ENCODE assay signal across 15 cellular contexts in genomic region chr20:6489361-6490154, GRCh38.
DNase-seq lines count a peak whose midpoint lies in the region; ATAC-seq, FAIRE-seq and TF ChIP-seq lines count a peak whose summit lies in the region.
"Had no signal": no experiment of that assay in that cellular context is flagged by ENCODE, and none has a peak within 500 bp of the region (broad histone marks: within the 10 kb centered on the region; RNA-seq: fewer than 3 reads in every experiment).

No MANE protein-coding gene starts in this region.

- no peak for TF ChIP-seq CTCF in IMR-90 (conservative IDR thresholded peaks at IDR 0.05; ENCODE audit: low read depth, low read length)
- TF ChIP-seq CTCF in bronchial epithelial cell (IDR thresholded peaks at IDR 0.05; ENCODE audit: insufficient read depth, low read length, severe bottlenecking), result no peak
- no peak for TF ChIP-seq CTCF in brain microvascular endothelial cell (IDR thresholded peaks at IDR 0.05; ENCODE audit: low read depth, low read length, missing control alignments)
- TF ChIP-seq CTCF in uterus (IDR thresholded peaks at IDR 0.05), result no peak

- WGBS in IMR-90 (ENCODE audit: extremely low coverage in 2 of 2, insufficient read length in 1 of 2), 2 experiments, result 47% methylated on average over 7 of the region's 16 CpGs; no CpG with 5 or more reads in 1 of the 2 experiments

- intact Hi-C loops in IMR-90 (cut with micrococcal nuclease) (no loop called here), uterus (cut with DNase I; ENCODE audit: low total_unique reads) (no loop called here)

- H3K4me1 ChIP-seq in IMR-90 (ENCODE audit: control insufficient read depth, insufficient read depth, low read length) (no peaks in the 10 kb centered on the region), uterus (no peaks in the 10 kb centered on the region)
- H3K4me1 ChIP-seq: tibial artery had no signal

- no peaks in the 10 kb centered on the region for H3K79me1 ChIP-seq in IMR-90 (ENCODE audit: low read depth in 1 of 2, low read length in 2 of 2)

- no peak overlapping the region for H3K9ac ChIP-seq in IMR-90 (ENCODE audit: low read depth, low read length)

- no peak for TF ChIP-seq RAD21 in IMR-90 (IDR thresholded peaks at IDR 0.05; ENCODE audit: low read length)

- POLR2A ChIA-PET in IMR-90 (lab: Charles Lee; ENCODE audit: unreplicated experiment), result no interaction called here

- H3K18ac ChIP-seq in IMR-90 (ENCODE audit: low read depth, low read length), result no peak overlapping the region

- no peak overlapping the region for H3K4me3 ChIP-seq in IMR-90 (ENCODE audit: insufficient read depth, low read depth, low read length)
- H3K4me3 ChIP-seq in bronchial epithelial cell (ENCODE audit: low read depth, low read length), result no peak overlapping the region
- no peak overlapping the region for H3K4me3 ChIP-seq in brain microvascular endothelial cell (ENCODE audit: low read depth, low read length)
- H3K4me3 ChIP-seq in uterus, result no peak overlapping the region
- H3K4me3 ChIP-seq: ovary, tibial artery had no signal

- H2AK9ac ChIP-seq in IMR-90 (replicated peaks; ENCODE audit: low read depth, low read length, poor library complexity), result no peak overlapping the region

- FAIRE-seq in bronchial epithelial cell (lab: Jason Lieb, UNC) (no peak), RCC 7860 (lab: Jason Lieb, UNC) (no peak)
- FAIRE-seq: frontal cortex had no signal

- BruUV-seq in IMR-90 (replicated peaks; lab: Mats Ljungman, UMichigan), result no TSS peak

- H4K8ac ChIP-seq in IMR-90 (ENCODE audit: low read depth in 2 of 2, low read length in 2 of 2), result no peak overlapping the region

- no peak overlapping the region for H3K23ac ChIP-seq in IMR-90 (ENCODE audit: low read depth, low read length)

- in situ Hi-C loops in IMR-90 (cut with MboI; ENCODE audit: low sequenced_read_pairs) (no loop called here), brain microvascular endothelial cell (cut with HindIII; ENCODE audit: low pct_ligation_motif_present, low sequenced_read_pairs) (no loop called here)

- no peak overlapping the region for H2BK120ac ChIP-seq in IMR-90 (ENCODE audit: low read depth, low read length)

- H2BK5ac ChIP-seq in IMR-90 (ENCODE audit: low read depth, low read length, poor library complexity, severe bottlenecking), result no peak overlapping the region

- H3K9me3 ChIP-seq in IMR-90 (ENCODE audit: control insufficient read depth, insufficient read depth, low read length) (no peaks in the 10 kb centered on the region), uterus (no peaks in the 10 kb centered on the region)
- H3K9me3 ChIP-seq: ovary, tibial artery had no signal

- peaks cover 0 to 3% (median 0%) of the 10 kb centered on the region in 3 donors for H3K36me3 Mint-ChIP-seq in immature natural killer cell
- H3K36me3 Mint-ChIP-seq: activated naive CD4-positive, alpha-beta T cell treated with anti-CD3 and anti-CD28 coated beads, Interleukin-2, amount 10 ng/mL, durations not matched to agents 7 days and 5 days had no signal

- no peak overlapping the region for H3K4ac ChIP-seq in IMR-90 (ENCODE audit: low read depth, low read length)

- no peak overlapping the region for H3K14ac ChIP-seq in IMR-90 (replicated peaks; ENCODE audit: low read depth, low read length)

- H4K5ac ChIP-seq in IMR-90 (ENCODE audit: low read depth, low read length), result no peak overlapping the region

- H2BK15ac ChIP-seq in IMR-90 (ENCODE audit: low read depth, low read length), result no peak overlapping the region

- TF ChIP-seq POLR2A in IMR-90 (IDR thresholded peaks at IDR 0.05; ENCODE audit: low read depth, low read length) (no peak), uterus (IDR thresholded peaks at IDR 0.05) (no peak)

- H3K56ac ChIP-seq in IMR-90 (ENCODE audit: extremely low read depth, insufficient read depth, low read length), result no peak overlapping the region

- DNase-seq in AG08395 (ENCODE audit: low spot score) (peak; percentile 3), IMR-90 (no peak), NCI-H69 (lab: John Stamatoyannopoulos, UW) (peak; percentile 84), bronchial epithelial cell (ENCODE audit: low read depth) (peak; percentile 65), brain microvascular endothelial cell (no peak), immature natural killer cell (no peak), uterus (no peak), RCC 7860 (ENCODE audit: low spot score) (no peak)
- DNase-seq: activated naive CD4-positive, alpha-beta T cell treated with anti-CD3 and anti-CD28 coated beads, Interleukin-2, amount 10 ng/mL, durations not matched to agents 7 days and 5 days; effector memory CD8-positive, alpha-beta T cell; HCEC 1CT; ovary; SW 1271; tibial artery had no signal

- H2AFZ ChIP-seq in IMR-90 (replicated peaks; ENCODE audit: low read length, poor library complexity), result no peak overlapping the region

- H3K36me3 ChIP-seq in IMR-90 (ENCODE audit: control insufficient read depth, insufficient read depth, low read length) (no peaks in the 10 kb centered on the region), bronchial epithelial cell (ENCODE audit: control insufficient read depth, insufficient read depth, low read length) (no peaks in the 10 kb centered on the region), brain microvascular endothelial cell (replicated peaks) (no peaks in the 10 kb centered on the region), uterus (no peaks in the 10 kb centered on the region)
- H3K36me3 ChIP-seq: ovary, tibial artery had no signal

- no peak overlapping the region for H3K4me2 ChIP-seq in IMR-90 (ENCODE audit: low read depth, low read length)

- H3K27ac Mint-ChIP-seq in immature natural killer cell, result no peak overlapping the region
- H3K27ac Mint-ChIP-seq: activated naive CD4-positive, alpha-beta T cell treated with anti-CD3 and anti-CD28 coated beads, Interleukin-2, amount 10 ng/mL, durations not matched to agents 7 days and 5 days; effector memory CD8-positive, alpha-beta T cell had no signal

- no peak for ATAC-seq in IMR-90 (ENCODE audit: low read depth)
- ATAC-seq: effector memory CD8-positive, alpha-beta T cell had no signal

- H2BK20ac ChIP-seq in IMR-90 (ENCODE audit: low read depth, low read length), result no peak overlapping the region

- no peaks in the 10 kb centered on the region for H3K4me1 Mint-ChIP-seq in immature natural killer cell
- H3K4me1 Mint-ChIP-seq: activated naive CD4-positive, alpha-beta T cell treated with anti-CD3 and anti-CD28 coated beads, Interleukin-2, amount 10 ng/mL, durations not matched to agents 7 days and 5 days had no signal

- H4K20me1 ChIP-seq in IMR-90 (ENCODE audit: insufficient read depth, low read length), result no peaks in the 10 kb centered on the region

- no peak overlapping the region for H3K4me3 Mint-ChIP-seq in immature natural killer cell
- H3K4me3 Mint-ChIP-seq: activated naive CD4-positive, alpha-beta T cell treated with anti-CD3 and anti-CD28 coated beads, Interleukin-2, amount 10 ng/mL, durations not matched to agents 7 days and 5 days; effector memory CD8-positive, alpha-beta T cell had no signal

- dilution Hi-C loops in IMR-90 (cut with HindIII; ENCODE audit: low sequenced_read_pairs, unreplicated experiment), result no loop called here

- no peaks in the 10 kb centered on the region for H3K27me3 Mint-ChIP-seq in immature natural killer cell (ENCODE audit: low read depth in 3 of 3)
- H3K27me3 Mint-ChIP-seq: activated naive CD4-positive, alpha-beta T cell treated with anti-CD3 and anti-CD28 coated beads, Interleukin-2, amount 10 ng/mL, durations not matched to agents 7 days and 5 days; effector memory CD8-positive, alpha-beta T cell had no signal

- H2AK5ac ChIP-seq in IMR-90 (ENCODE audit: low read depth, low read length), result no peak overlapping the region

- H3K27me3 ChIP-seq in IMR-90 (ENCODE audit: control insufficient read depth, insufficient read depth, low read length) (peaks cover 7% of the 10 kb centered on the region; the same call in 1 of the 2 replicates), bronchial epithelial cell (ENCODE audit: control insufficient read depth, insufficient read depth, low read length) (no peaks in the 10 kb centered on the region), brain microvascular endothelial cell (replicated peaks) (no peaks in the 10 kb centered on the region), uterus (no peaks in the 10 kb centered on the region)
- H3K27me3 ChIP-seq: ovary, tibial artery had no signal

- H3K9me3 Mint-ChIP-seq in immature natural killer cell, result peaks cover 0 to 7% (median 0%) of the 10 kb centered on the region in 6 donors
- H3K9me3 Mint-ChIP-seq: activated naive CD4-positive, alpha-beta T cell treated with anti-CD3 and anti-CD28 coated beads, Interleukin-2, amount 10 ng/mL, durations not matched to agents 7 days and 5 days had no signal

- H4K91ac ChIP-seq in IMR-90 (ENCODE audit: insufficient read depth, low read depth, low read length), result no peak overlapping the region

- H3K9me1 ChIP-seq in IMR-90 (ENCODE audit: insufficient read depth, low read length), result no peaks in the 10 kb centered on the region

- CTCF ChIA-PET in IMR-90 (lab: Yijun Ruan, JAX), result no interaction called here

- no peak overlapping the region for H3K27ac ChIP-seq in IMR-90 (ENCODE audit: insufficient read depth, low read length)
- no peak overlapping the region for H3K27ac ChIP-seq in brain microvascular endothelial cell
- no peak overlapping the region for H3K27ac ChIP-seq in uterus
- H3K27ac ChIP-seq: ovary, tibial artery had no signal

TF ChIP-seq in IMR-90, 13 proteins besides CTCF, POLR2A, EP300 and RAD21:
- TF ChIP-seq CEBPB (IDR thresholded peaks at IDR 0.05; ENCODE audit: low read depth, low read length) (peak; percentile 39; the same call in 1 of the 2 replicates), RCOR1 (IDR thresholded peaks at IDR 0.05; ENCODE audit: insufficient replicate concordance, low read length) (no peak), ELK1 (IDR thresholded peaks at IDR 0.05; ENCODE audit: borderline replicate concordance, low read depth, low read length) (no peak), BHLHE40 (IDR thresholded peaks at IDR 0.05; ENCODE audit: low read depth, low read length) (no peak), RFX5 (IDR thresholded peaks at IDR 0.05; ENCODE audit: low read depth, low read length) (no peak), FOS (IDR thresholded peaks at IDR 0.05; ENCODE audit: low read depth, low read length) (no peak), MXI1 (IDR thresholded peaks at IDR 0.05; ENCODE audit: borderline replicate concordance, low read depth, low read length) (no peak), NFE2L2 (IDR thresholded peaks at IDR 0.05; ENCODE audit: low read depth, low read length) (no peak)

Comparison
In these comparisons a context has a peak if more than half of its experiments do, and no peak if none do; other contexts are left out.
1. DNase-seq: peak in AG08395 (single experiment), NCI-H69 (single experiment) and bronchial epithelial cell (single experiment); none in IMR-90 (single experiment), brain microvascular endothelial cell (single experiment), immature natural killer cell (0 of 3), uterus (0 of 2) and RCC 7860 (single experiment).